21 cellular contexts compared by ENCODE assay signal in the genomic region with DNA sequence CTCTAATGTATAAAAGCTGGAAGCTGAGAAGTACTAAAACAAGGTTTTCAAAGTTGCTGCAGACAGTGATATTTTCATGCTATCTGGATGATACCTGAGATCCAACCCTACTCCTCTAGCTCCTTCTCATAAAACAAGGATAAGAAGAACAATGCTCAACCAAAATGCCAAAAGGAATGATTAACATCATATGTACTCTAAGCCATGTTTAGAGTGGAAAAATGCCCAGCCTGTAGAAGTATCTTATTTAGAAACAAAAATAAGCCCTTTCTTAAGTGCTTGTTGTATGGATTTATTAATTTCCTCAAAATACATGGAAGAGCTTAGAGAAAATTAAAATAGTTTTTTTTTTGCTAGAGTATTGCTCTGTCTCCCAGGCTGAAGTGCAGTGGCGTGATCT.
"Had no signal": no experiment of that assay in that cellular context is flagged by ENCODE, and none has a peak within 500 bp of the region (broad histone marks: within the 10 kb centered on the region; RNA-seq: fewer than 3 reads in every experiment).

No MANE protein-coding gene starts in this region.

- H3K9me3 ChIP-seq: esophagus squamous epithelium, gastrocnemius medialis, heart right ventricle, right atrium auricular region, sigmoid colon, stomach, thoracic aorta, transverse colon had no signal

- H3K36me3 ChIP-seq: right atrium auricular region, thoracic aorta had no signal

- H3K4me3 Mint-ChIP-seq: dendritic cell treated with granulocyte-macrophage colony-stimulating factor and Interleukin-4, amounts not matched to agents 40 ng/mL and 50 ng/mL, for 4 days; effector memory CD8-positive, alpha-beta T cell; natural killer cell; neural crest cell had no signal

- H3K4me1 Mint-ChIP-seq: neural crest cell had no signal

- ATAC-seq: effector memory CD8-positive, alpha-beta T cell; gastrocnemius medialis; heart right ventricle; natural killer cell had no signal

- H3K27ac ChIP-seq: esophagus squamous epithelium, gastrocnemius medialis, heart right ventricle, right atrium auricular region, sigmoid colon, thoracic aorta, transverse colon had no signal

- H3K27me3 Mint-ChIP-seq: dendritic cell treated with granulocyte-macrophage colony-stimulating factor and Interleukin-4, amounts not matched to agents 40 ng/mL and 50 ng/mL, for 4 days; effector memory CD8-positive, alpha-beta T cell had no signal

- H3K9me3 Mint-ChIP-seq: dendritic cell treated with granulocyte-macrophage colony-stimulating factor and Interleukin-4, amounts not matched to agents 40 ng/mL and 50 ng/mL, for 4 days; effector memory CD8-positive, alpha-beta T cell; natural killer cell; neural crest cell had no signal

- H3K4me3 ChIP-seq: esophagus squamous epithelium, gastrocnemius medialis, heart right ventricle, right atrium auricular region, sigmoid colon, stomach, thoracic aorta, transverse colon had no signal

- DNase-seq: effector memory CD8-positive, alpha-beta T cell; esophagus squamous epithelium; gastrocnemius medialis; heart right ventricle; hypothalamus; kidney glomerular epithelial cell; natural killer cell; posterior cingulate gyrus; sigmoid colon; stimulated activated CD4-positive, alpha-beta T cell treated with anti-CD3 and anti-CD28 coated beads, Interleukin-12 subunit alpha, Interleukin-12 subunit beta, amount 100 ng/mL, for 4 hours; stimulated activated naive CD4-positive, alpha-beta T cell; stomach; substantia nigra; transverse colon had no signal

- H3K4me1 ChIP-seq: esophagus squamous epithelium, gastrocnemius medialis, heart right ventricle, right atrium auricular region, sigmoid colon, transverse colon had no signal

- H3K27me3 ChIP-seq: esophagus squamous epithelium, gastrocnemius medialis, heart right ventricle, right atrium auricular region, sigmoid colon, stomach, transverse colon had no signal

- FAIRE-seq: colon, islet of Langerhans, small intestine had no signal

- H3K27ac Mint-ChIP-seq: dendritic cell treated with granulocyte-macrophage colony-stimulating factor and Interleukin-4, amounts not matched to agents 40 ng/mL and 50 ng/mL, for 4 days; natural killer cell had no signal
